Comparison of ENCODE assay signal across 11 cellular contexts in the genomic region with DNA sequence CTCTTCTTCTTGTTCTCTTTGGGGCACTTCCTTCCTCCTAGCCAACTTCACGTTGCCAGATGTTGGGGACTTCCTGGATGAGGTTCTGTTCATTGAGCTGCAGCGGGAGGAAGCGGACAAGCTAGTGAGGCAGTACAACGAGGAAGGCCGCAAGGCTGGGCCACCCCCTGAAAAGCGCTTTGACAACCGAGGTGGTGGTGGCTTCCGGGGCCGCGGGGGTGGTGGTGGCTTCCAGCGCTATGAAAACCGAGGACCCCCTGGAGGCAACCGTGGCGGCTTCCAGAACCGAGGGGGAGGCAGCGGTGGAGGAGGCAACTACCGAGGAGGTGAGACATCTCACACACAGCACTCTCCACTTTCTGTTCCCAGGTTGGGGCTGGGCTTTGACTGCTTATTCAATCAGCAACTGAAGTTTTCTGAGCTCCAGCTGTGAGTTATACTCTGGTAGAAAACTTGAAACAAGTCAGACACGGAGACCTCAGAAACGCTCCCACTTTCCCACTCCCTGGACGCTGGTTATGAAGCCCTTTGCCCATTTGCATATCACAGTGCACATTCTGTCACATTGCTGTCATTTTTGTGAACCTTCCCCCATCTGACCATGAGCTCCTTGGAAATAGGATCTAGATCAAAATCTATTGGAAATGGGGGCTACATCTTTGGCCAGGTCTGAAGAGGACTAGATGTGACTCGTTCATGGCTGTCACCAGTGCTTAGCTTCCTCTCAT. TPM values are rescaled to one million over a fixed set of nuclear protein-coding genes. Genes with fewer than 3 reads are reported as not detected.
DNase-seq lines count a peak whose midpoint lies in the region; ATAC-seq, FAIRE-seq and TF ChIP-seq lines count a peak whose summit lies in the region.
"Had no signal": no experiment of that assay in that cellular context is flagged by ENCODE, and none has a peak within 500 bp of the region (broad histone marks: within the 10 kb centered on the region; RNA-seq: fewer than 3 reads in every experiment).

No MANE protein-coding gene starts in this region.

- DNase-seq in GM13976 (ENCODE audit: low spot score) (peak; percentile 83), activated B cell treated with CpG ODN at 0.5 μM for 24 hours (peak; percentile 56), astrocyte (ENCODE audit: low read depth) (no peak), mesothelial cell of epicardium (ENCODE audit: low spot score in 2 of 2, unreplicated experiment in 2 of 2) (no peak), NCI-H510A (lab: John Stamatoyannopoulos, UW) (no peak), NCI-H748 treated with DMSO at 0.1 percent for 48 hours (lab: John Stamatoyannopoulos, UW) (no peak), NCI-H2107 treated with DMSO at 0.1 percent for 48 hours (lab: John Stamatoyannopoulos, UW; ENCODE audit: unreplicated experiment) (no peak)
- peak; percentile 43 to 64 (median 47) for DNase-seq in stimulated activated CD4-positive, alpha-beta T cell treated with anti-CD3 and anti-CD28 coated beads, TNF-alpha, amount 100 ng/mL, for 48 hours (ENCODE audit: low read depth in 3 of 3)
- DNase-seq: DND-41, HFFc6, NCI-H2029 had no signal

- peaks cover 92% of the 10 kb centered on the region for H3K36me3 Mint-ChIP-seq in activated B cell treated with CpG ODN at 0.5 μM for 24 hours (ENCODE audit: low read depth)
- H3K36me3 Mint-ChIP-seq in astrocyte (ENCODE audit: low read depth, unreplicated experiment), result peaks cover 37% of the 10 kb centered on the region
- peaks cover 39% of the 10 kb centered on the region for H3K36me3 Mint-ChIP-seq in mesothelial cell of epicardium

- H3K4me2 ChIP-seq in astrocyte (ENCODE audit: low read length), result no peak overlapping the region

- TF ChIP-seq CTCF in GM13976 (IDR thresholded peaks at IDR 0.05; ENCODE audit: borderline replicate concordance, control extremely low read depth, extremely low read depth, insufficient read depth, missing control alignments) (no peak), activated B cell treated with CpG ODN at 0.5 μM for 24 hours (IDR thresholded peaks at IDR 0.05) (no peak), astrocyte (IDR thresholded peaks at IDR 0.05; ENCODE audit: insufficient read depth, low read depth, low read length) (no peak), mesothelial cell of epicardium (IDR thresholded peaks at IDR 0.05; ENCODE audit: unreplicated experiment) (no peak)

- no peak overlapping the region for H2AFZ ChIP-seq in astrocyte (ENCODE audit: low read depth, low read length)

- peak overlapping the region; percentile 87 for H3K27ac Mint-ChIP-seq in activated B cell treated with CpG ODN at 0.5 μM for 24 hours
- peak overlapping the region; percentile 69 for H3K27ac Mint-ChIP-seq in astrocyte (ENCODE audit: unreplicated experiment)
- H3K27ac Mint-ChIP-seq in mesothelial cell of epicardium, result no peak overlapping the region
- H3K27ac Mint-ChIP-seq: HFFc6 had no signal

- intact Hi-C loops in activated B cell treated with CpG ODN at 0.5 μM for 24 hours (cut with micrococcal nuclease), result no loop called here

- H3K4me1 Mint-ChIP-seq in activated B cell treated with CpG ODN at 0.5 μM for 24 hours (peaks cover 78% of the 10 kb centered on the region), astrocyte (ENCODE audit: low read depth, unreplicated experiment) (peaks cover 26% of the 10 kb centered on the region), mesothelial cell of epicardium (no peaks in the 10 kb centered on the region)

- peaks cover 21% of the 10 kb centered on the region for H3K79me2 ChIP-seq in astrocyte (ENCODE audit: insufficient read depth, low read length)

- peak overlapping the region; percentile 68 for H3K4me3 Mint-ChIP-seq in activated B cell treated with CpG ODN at 0.5 μM for 24 hours
- H3K4me3 Mint-ChIP-seq in astrocyte (ENCODE audit: unreplicated experiment), result no peak overlapping the region
- H3K4me3 Mint-ChIP-seq in mesothelial cell of epicardium, result no peak overlapping the region
- H3K4me3 Mint-ChIP-seq: HFFc6 had no signal

- ATAC-seq in activated B cell treated with CpG ODN at 0.5 μM for 24 hours (ENCODE audit: low read depth), result peak; percentile 60

- H3K4me3 ChIP-seq in astrocyte (ENCODE audit: insufficient read depth, low read depth, low read length), result no peak overlapping the region

- H4K20me1 ChIP-seq in astrocyte (ENCODE audit: insufficient read depth, low read length), result peaks cover 59% of the 10 kb centered on the region

- H3K36me3 ChIP-seq in astrocyte (ENCODE audit: insufficient read depth, low read length), result peaks cover 76% of the 10 kb centered on the region

- H3K4me1 ChIP-seq in astrocyte (ENCODE audit: insufficient read depth, low read length), result peaks cover 23% of the 10 kb centered on the region

- no peaks in the 10 kb centered on the region for H3K9me3 ChIP-seq in astrocyte (ENCODE audit: insufficient read depth, low read depth, low read length)

- in situ Hi-C loops in GM13976 (cut with MboI; ENCODE audit: low sequenced_read_pairs, unreplicated experiment), result no loop called here

- no peaks in the 10 kb centered on the region for H3K27me3 ChIP-seq in astrocyte (ENCODE audit: insufficient read depth, low read length)

- H3K27ac ChIP-seq in astrocyte (ENCODE audit: low read depth, low read length), result no peak overlapping the region

- H3K9me3 Mint-ChIP-seq in activated B cell treated with CpG ODN at 0.5 μM for 24 hours, result no peaks in the 10 kb centered on the region
- no peaks in the 10 kb centered on the region for H3K9me3 Mint-ChIP-seq in astrocyte (ENCODE audit: unreplicated experiment)
- no peaks in the 10 kb centered on the region for H3K9me3 Mint-ChIP-seq in mesothelial cell of epicardium
- H3K9me3 Mint-ChIP-seq: HFFc6 had no signal

- H3K27me3 Mint-ChIP-seq in activated B cell treated with CpG ODN at 0.5 μM for 24 hours (no peaks in the 10 kb centered on the region), astrocyte (ENCODE audit: low read depth, unreplicated experiment) (no peaks in the 10 kb centered on the region), mesothelial cell of epicardium (ENCODE audit: low read depth) (no peaks in the 10 kb centered on the region)

- POLR2A ChIA-PET in activated B cell treated with CpG ODN at 0.5 μM for 24 hours (lab: Charles Lee), result interaction anchor here (0.7 to 3.4 kb wide), 9 partner anchors 18 to 525 kb away, joined by 3 to 53 read pairs (median 4); partner anchors contain the start of genes B9D2 and HNRNPUL1

- FAIRE-seq in astrocyte (lab: Jason Lieb, UNC), result no peak

- CTCF ChIA-PET in activated B cell treated with CpG ODN at 0.5 μM for 24 hours (lab: Charles Lee), result interaction anchor here (1.0 to 1.4 kb wide), 6 partner anchors 25 to 137 kb away, joined by 3 to 9 read pairs (median 3); partner anchors contain the start of genes DMAC2 and HNRNPUL1

- no peak overlapping the region for H3K9ac ChIP-seq in astrocyte (ENCODE audit: low read length)

RNA-seq across cellular contexts. Expression of gene CCDC97, which starts 7.2 kb away (rescaled TPM):
- 61.7 and 65.3 TPM in 2 replicates for total RNA-seq in activated B cell treated with CpG ODN at 0.5 μM for 24 hours
- total RNA-seq in astrocyte, result 15.2 and 18.1 TPM in 2 replicates
- 40.5 to 41.9 TPM (median 40.6 TPM) in 3 replicates for total RNA-seq in mesothelial cell of epicardium

RNA-seq across cellular contexts. Expression of gene HNRNPUL1, which starts 38.6 kb away (rescaled TPM):
- total RNA-seq in activated B cell treated with CpG ODN at 0.5 μM for 24 hours (235 and 244 TPM in 2 replicates), astrocyte (164 and 174 TPM in 2 replicates), mesothelial cell of epicardium (246 to 262 TPM (median 249 TPM) in 3 replicates)

RNA-seq across cellular contexts. Expression of gene TGFB1, which starts 50.9 kb away (rescaled TPM):
- total RNA-seq in activated B cell treated with CpG ODN at 0.5 μM for 24 hours (80.7 and 88.5 TPM in 2 replicates), astrocyte (155 and 199 TPM in 2 replicates), mesothelial cell of epicardium (24.9 to 26.5 TPM (median 25.2 TPM) in 3 replicates)

Comparison
In these comparisons a context has a peak if more than half of its experiments do, and no peak if none do; other contexts are left out.
1. DNase-seq: peak in GM13976 (single experiment), activated B cell treated with CpG ODN at 0.5 μM for 24 hours (single experiment) and stimulated activated CD4-positive, alpha-beta T cell treated with anti-CD3 and anti-CD28 coated beads, TNF-alpha, amount 100 ng/mL, for 48 hours (3 of 3); none in astrocyte (single experiment), mesothelial cell of epicardium (0 of 2), NCI-H510A (single experiment), NCI-H748 treated with DMSO at 0.1 percent for 48 hours (single experiment) and NCI-H2107 treated with DMSO at 0.1 percent for 48 hours (single experiment).